In the genomic region with DNA sequence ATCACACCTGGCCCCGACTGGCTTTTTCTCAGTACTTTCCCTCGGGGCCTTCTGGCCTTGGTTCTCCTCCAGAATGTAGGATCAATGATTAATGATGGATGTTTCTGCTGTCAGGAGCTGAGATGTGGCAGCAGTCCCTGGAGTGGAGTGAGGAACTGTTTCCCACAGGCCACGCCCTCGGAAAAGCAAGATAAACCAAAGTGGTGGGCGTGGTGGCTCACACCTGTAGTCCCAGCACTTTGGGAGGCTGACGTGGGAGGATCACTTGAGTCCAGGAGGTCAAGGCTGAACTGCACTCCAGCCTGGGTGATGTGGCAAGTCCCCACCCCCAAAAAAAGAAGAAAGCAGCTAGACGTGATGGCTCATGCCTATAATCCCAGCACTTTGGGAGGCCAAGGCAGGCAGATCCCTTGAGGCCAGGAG, we compare ENCODE assay signal across 1 cellular context.
A peak's percentile ranks its signal among the peaks of the same experiment; 100 is the strongest.
TF ChIP-seq lines count a peak whose summit lies in the region.

No MANE protein-coding gene starts in this region.

TF ChIP-seq in HepG2, 621 proteins besides CTCF, POLR2A, EP300 and RAD21 (continued from another document and continues in another):
- TF ChIP-seq ZBTB34 (CRISPR knock-in tag; IDR thresholded peaks at IDR 0.05) (no peak), ZBTB25 (CRISPR knock-in tag; IDR thresholded peaks at IDR 0.05) (no peak), NAIF1 (CRISPR knock-in tag; IDR thresholded peaks at IDR 0.05; ENCODE audit: borderline replicate concordance) (no peak), ZSCAN22 (CRISPR knock-in tag; IDR thresholded peaks at IDR 0.05) (no peak), UBTF (CRISPR knock-in tag; IDR thresholded peaks at IDR 0.05) (no peak), NFIC (IDR thresholded peaks at IDR 0.05; ENCODE audit: low read length) (no peak), NR2F1 (CRISPR knock-in tag; IDR thresholded peaks at IDR 0.05) (peak in 1 of 2 experiments; percentile 35; a peak in 1 of 4 replicates), HOXA7 (CRISPR knock-in tag; IDR thresholded peaks at IDR 0.05) (no peak), ZNF3 (CRISPR knock-in tag; IDR thresholded peaks at IDR 0.05) (no peak), KLF6 (CRISPR knock-in tag; IDR thresholded peaks at IDR 0.05) (no peak), ZNF335 (CRISPR knock-in tag; IDR thresholded peaks at IDR 0.05) (no peak), MIER2 (CRISPR knock-in tag; IDR thresholded peaks at IDR 0.05) (no peak), ZNF552 (CRISPR knock-in tag; IDR thresholded peaks at IDR 0.05; ENCODE audit: borderline replicate concordance) (no peak), MYNN (CRISPR knock-in tag; IDR thresholded peaks at IDR 0.05; ENCODE audit: low read depth) (no peak), GZF1 (CRISPR knock-in tag; IDR thresholded peaks at IDR 0.05) (no peak), GABPA (IDR thresholded peaks at IDR 0.05; ENCODE audit: low read depth, low read length) (no peak), GABPA (CRISPR knock-in tag; IDR thresholded peaks at IDR 0.05; ENCODE audit: low read depth) (no peak), ZNF275 (CRISPR knock-in tag; IDR thresholded peaks at IDR 0.05; ENCODE audit: borderline replicate concordance) (no peak), SP140L (CRISPR knock-in tag; IDR thresholded peaks at IDR 0.05; ENCODE audit: borderline replicate concordance) (no peak), KDM2A (CRISPR knock-in tag; IDR thresholded peaks at IDR 0.05; ENCODE audit: borderline replicate concordance, low read depth) (no peak), TSC22D2 (CRISPR knock-in tag; IDR thresholded peaks at IDR 0.05; ENCODE audit: borderline replicate concordance) (no peak), ZNF530 (CRISPR knock-in tag; IDR thresholded peaks at IDR 0.05; ENCODE audit: low read depth) (no peak), MEF2D (CRISPR knock-in tag; IDR thresholded peaks at IDR 0.05) (no peak), ZNF512B (CRISPR knock-in tag; IDR thresholded peaks at IDR 0.05; ENCODE audit: borderline replicate concordance) (no peak), SP5 (CRISPR knock-in tag; IDR thresholded peaks at IDR 0.05; ENCODE audit: borderline replicate concordance, low read depth) (peak; percentile 92), RXRA (CRISPR knock-in tag; IDR thresholded peaks at IDR 0.05) (peak; percentile 68; the same call in 1 of the 2 replicates), KDM4B (CRISPR knock-in tag; IDR thresholded peaks at IDR 0.05) (no peak), MED8 (CRISPR knock-in tag; IDR thresholded peaks at IDR 0.05; ENCODE audit: insufficient replicate concordance) (no peak), AGO1 (IDR thresholded peaks at IDR 0.05; ENCODE audit: low read depth, low read length, poor library complexity, severe bottlenecking) (no peak), ZNF790 (CRISPR knock-in tag; IDR thresholded peaks at IDR 0.05; ENCODE audit: borderline replicate concordance) (no peak), NFKBIZ (CRISPR knock-in tag; IDR thresholded peaks at IDR 0.05) (no peak), EED (CRISPR knock-in tag; IDR thresholded peaks at IDR 0.05) (no peak), AKAP8 (CRISPR knock-in tag; IDR thresholded peaks at IDR 0.05) (no peak), ZSCAN30 (CRISPR knock-in tag; IDR thresholded peaks at IDR 0.05) (no peak), NFIB (CRISPR knock-in tag; IDR thresholded peaks at IDR 0.05; ENCODE audit: borderline replicate concordance) (no peak), CSRNP1 (CRISPR knock-in tag; IDR thresholded peaks at IDR 0.05) (no peak), ZNF383 (CRISPR knock-in tag; IDR thresholded peaks at IDR 0.05; ENCODE audit: borderline replicate concordance) (no peak), ATM (IDR thresholded peaks at IDR 0.05; ENCODE audit: borderline replicate concordance) (no peak), U2AF1 (optimal IDR thresholded peaks at IDR 0.05; ENCODE audit: low read depth, low read length) (no peak), CHCHD3 (CRISPR knock-in tag; IDR thresholded peaks at IDR 0.05) (no peak)
- TF ChIP-seq, protein P1, sequence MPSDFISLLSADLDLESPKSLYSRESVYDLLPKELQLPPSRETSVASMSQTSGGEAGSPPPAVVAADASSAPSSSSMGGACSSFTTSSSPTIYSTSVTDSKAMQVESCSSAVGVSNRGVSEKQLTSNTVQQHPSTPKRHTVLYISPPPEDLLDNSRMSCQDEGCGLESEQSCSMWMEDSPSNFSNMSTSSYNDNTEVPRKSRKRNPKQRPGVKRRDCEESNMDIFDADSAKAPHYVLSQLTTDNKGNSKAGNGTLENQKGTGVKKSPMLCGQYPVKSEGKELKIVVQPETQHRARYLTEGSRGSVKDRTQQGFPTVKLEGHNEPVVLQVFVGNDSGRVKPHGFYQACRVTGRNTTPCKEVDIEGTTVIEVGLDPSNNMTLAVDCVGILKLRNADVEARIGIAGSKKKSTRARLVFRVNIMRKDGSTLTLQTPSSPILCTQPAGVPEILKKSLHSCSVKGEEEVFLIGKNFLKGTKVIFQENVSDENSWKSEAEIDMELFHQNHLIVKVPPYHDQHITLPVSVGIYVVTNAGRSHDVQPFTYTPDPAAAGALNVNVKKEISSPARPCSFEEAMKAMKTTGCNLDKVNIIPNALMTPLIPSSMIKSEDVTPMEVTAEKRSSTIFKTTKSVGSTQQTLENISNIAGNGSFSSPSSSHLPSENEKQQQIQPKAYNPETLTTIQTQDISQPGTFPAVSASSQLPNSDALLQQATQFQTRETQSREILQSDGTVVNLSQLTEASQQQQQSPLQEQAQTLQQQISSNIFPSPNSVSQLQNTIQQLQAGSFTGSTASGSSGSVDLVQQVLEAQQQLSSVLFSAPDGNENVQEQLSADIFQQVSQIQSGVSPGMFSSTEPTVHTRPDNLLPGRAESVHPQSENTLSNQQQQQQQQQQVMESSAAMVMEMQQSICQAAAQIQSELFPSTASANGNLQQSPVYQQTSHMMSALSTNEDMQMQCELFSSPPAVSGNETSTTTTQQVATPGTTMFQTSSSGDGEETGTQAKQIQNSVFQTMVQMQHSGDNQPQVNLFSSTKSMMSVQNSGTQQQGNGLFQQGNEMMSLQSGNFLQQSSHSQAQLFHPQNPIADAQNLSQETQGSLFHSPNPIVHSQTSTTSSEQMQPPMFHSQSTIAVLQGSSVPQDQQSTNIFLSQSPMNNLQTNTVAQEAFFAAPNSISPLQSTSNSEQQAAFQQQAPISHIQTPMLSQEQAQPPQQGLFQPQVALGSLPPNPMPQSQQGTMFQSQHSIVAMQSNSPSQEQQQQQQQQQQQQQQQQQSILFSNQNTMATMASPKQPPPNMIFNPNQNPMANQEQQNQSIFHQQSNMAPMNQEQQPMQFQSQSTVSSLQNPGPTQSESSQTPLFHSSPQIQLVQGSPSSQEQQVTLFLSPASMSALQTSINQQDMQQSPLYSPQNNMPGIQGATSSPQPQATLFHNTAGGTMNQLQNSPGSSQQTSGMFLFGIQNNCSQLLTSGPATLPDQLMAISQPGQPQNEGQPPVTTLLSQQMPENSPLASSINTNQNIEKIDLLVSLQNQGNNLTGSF (CRISPR knock-in tag; IDR thresholded peaks at IDR 0.05): no peak
- TF ChIP-seq, protein P2, sequence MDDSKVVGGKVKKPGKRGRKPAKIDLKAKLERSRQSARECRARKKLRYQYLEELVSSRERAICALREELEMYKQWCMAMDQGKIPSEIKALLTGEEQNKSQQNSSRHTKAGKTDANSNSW (CRISPR knock-in tag; IDR thresholded peaks at IDR 0.05; ENCODE audit: borderline replicate concordance): no peak
- TF ChIP-seq, protein P3, sequence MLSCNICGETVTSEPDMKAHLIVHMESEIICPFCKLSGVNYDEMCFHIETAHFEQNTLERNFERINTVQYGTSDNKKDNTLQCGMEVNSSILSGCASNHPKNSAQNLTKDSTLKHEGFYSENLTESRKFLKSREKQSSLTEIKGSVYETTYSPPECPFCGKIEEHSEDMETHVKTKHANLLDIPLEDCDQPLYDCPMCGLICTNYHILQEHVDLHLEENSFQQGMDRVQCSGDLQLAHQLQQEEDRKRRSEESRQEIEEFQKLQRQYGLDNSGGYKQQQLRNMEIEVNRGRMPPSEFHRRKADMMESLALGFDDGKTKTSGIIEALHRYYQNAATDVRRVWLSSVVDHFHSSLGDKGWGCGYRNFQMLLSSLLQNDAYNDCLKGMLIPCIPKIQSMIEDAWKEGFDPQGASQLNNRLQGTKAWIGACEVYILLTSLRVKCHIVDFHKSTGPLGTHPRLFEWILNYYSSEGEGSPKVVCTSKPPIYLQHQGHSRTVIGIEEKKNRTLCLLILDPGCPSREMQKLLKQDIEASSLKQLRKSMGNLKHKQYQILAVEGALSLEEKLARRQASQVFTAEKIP (CRISPR knock-in tag; IDR thresholded peaks at IDR 0.05; ENCODE audit: borderline replicate concordance): no peak
- TF ChIP-seq, protein P4, sequence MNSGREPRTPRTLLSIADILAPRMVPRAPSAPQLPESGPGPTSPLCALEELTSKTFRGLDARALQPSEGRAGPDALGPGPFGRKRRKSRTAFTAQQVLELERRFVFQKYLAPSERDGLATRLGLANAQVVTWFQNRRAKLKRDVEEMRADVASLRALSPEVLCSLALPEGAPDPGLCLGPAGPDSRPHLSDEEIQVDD (CRISPR knock-in tag; IDR thresholded peaks at IDR 0.05; ENCODE audit: borderline replicate concordance): no peak
